In genomic region chr6:48894469-48894868, GRCh38 we compare ENCODE assay signal across 32 cellular contexts.
"Had no signal": no experiment of that assay in that cellular context is flagged by ENCODE, and none has a peak within 500 bp of the region (broad histone marks: within the 10 kb centered on the region; RNA-seq: fewer than 3 reads in every experiment).

No MANE protein-coding gene starts in this region.

- H3K36me3 ChIP-seq: adrenal gland, brain microvascular endothelial cell, breast epithelium had no signal

- H3K4me3 ChIP-seq: adrenal gland, body of pancreas, breast epithelium had no signal

- H3K27ac ChIP-seq: adrenal gland, body of pancreas, brain microvascular endothelial cell, breast epithelium had no signal

- DNase-seq: activated B cell treated with CpG ODN at 0.5 μM for 24 hours; activated CD4-positive, alpha-beta memory T cell treated with anti-CD3 and anti-CD28 coated beads for 36 hours; activated CD4-positive, alpha-beta T cell treated with anti-CD3 and anti-CD28 coated beads for 4 hours; activated CD4-positive, alpha-beta T cell treated with anti-CD3 and anti-CD28 coated beads, Interleukin-2, amount 10 ng/mL, durations not matched to agents 24 days and 14 days; activated CD4-positive, alpha-beta T cell treated with anti-CD3 and anti-CD28 coated beads, Interleukin-2, amount 50 U/mL, for 1 hour; activated CD4-positive, alpha-beta T cell treated with anti-CD3 and anti-CD28 coated beads, Interleukin-2, amount 50 U/mL, for 4 hours; activated CD4-positive, CD25-positive, alpha-beta regulatory T cell treated with anti-CD3 and anti-CD28 coated beads, Interleukin-2, amount 50 U/mL, for 72 hours; activated CD8-positive, alpha-beta memory T cell treated with anti-CD3 and anti-CD28 coated beads, Interleukin-2, amount 50 U/mL, for 4 hours; activated CD8-positive, alpha-beta T cell treated with anti-CD3 and anti-CD28 coated beads for 36 hours; activated effector memory CD4-positive, alpha-beta T cell treated with anti-CD3 and anti-CD28 coated beads, Interleukin-2, amount 50 U/mL, for 16 hours; activated gamma-delta T cell treated with Interleukin-2 at 50 U/mL for 16 hours; activated naive CD4-positive, alpha-beta T cell; activated naive CD4-positive, alpha-beta T cell treated with anti-CD3 and anti-CD28 coated beads for 36 hours; activated naive CD4-positive, alpha-beta T cell treated with anti-CD3 and anti-CD28 coated beads, Interleukin-2, amount 50 U/mL, for 16 hours; activated naive CD8-positive, alpha-beta T cell treated with anti-CD3 and anti-CD28 coated beads for 36 hours; activated T-cell treated with anti-CD3 and anti-CD28 coated beads for 4 hours; activated T-cell treated with anti-CD3 and anti-CD28 coated beads, Interleukin-2, amount 50 U/mL, for 1 hour; activated T-cell treated with anti-CD3 and anti-CD28 coated beads, Interleukin-2, amount 50 U/mL, for 4 hours; activated T-cell treated with anti-CD3 and anti-CD28 coated beads, Interleukin-2, amount 50 U/mL, for 72 hours; adrenal gland; amniotic stem cell; aorta; body of pancreas; brain microvascular endothelial cell; T-helper 1 cell; T-helper 2 cell; T-helper 9 cell had no signal

- H3K27me3 ChIP-seq: adrenal gland, body of pancreas, brain microvascular endothelial cell, breast epithelium had no signal

- H3K4me1 ChIP-seq: adrenal gland, body of pancreas, breast epithelium had no signal

- H3K9me3 ChIP-seq: adrenal gland, body of pancreas, breast epithelium had no signal

- FAIRE-seq: astrocyte, TTC549 had no signal

- ATAC-seq: activated CD8-positive, alpha-beta T cell treated with anti-CD3 and anti-CD28 coated beads for 36 hours; activated naive CD4-positive, alpha-beta T cell treated with anti-CD3 and anti-CD28 coated beads, Interleukin-2, amount 50 U/mL, for 72 hours; activated T-cell treated with anti-CD3 and anti-CD28 coated beads, Interleukin-2, amount 50 U/mL, for 4 hours; activated T-cell treated with anti-CD3 and anti-CD28 coated beads, Interleukin-2, amount 50 U/mL, for 72 hours; activated T-helper 17 cell treated with anti-CD3 and anti-CD28 coated beads, Interleukin-2, amount 50 U/mL, for 72 hours; body of pancreas had no signal
